ENCODE assay signal across 4 cellular contexts in the genomic region with DNA sequence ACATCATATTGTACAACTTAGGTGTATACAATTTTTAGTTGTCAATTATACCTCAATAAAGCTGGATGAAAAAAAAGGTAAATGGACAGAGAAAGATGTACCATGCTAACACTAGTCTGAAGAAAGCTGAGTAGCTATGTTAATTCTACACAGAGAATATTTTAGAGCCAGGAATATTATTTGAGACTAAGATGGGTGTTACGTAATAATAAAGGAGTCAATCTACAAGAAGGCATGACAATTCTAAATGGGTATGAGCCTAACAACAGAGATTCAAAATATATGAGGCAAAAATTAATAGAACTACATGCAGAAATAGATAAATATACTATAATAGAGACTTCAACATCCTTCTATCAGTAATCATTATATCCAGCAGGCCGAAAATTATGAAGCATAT.
TF ChIP-seq lines count a peak whose summit lies in the region.

No MANE protein-coding gene starts in this region.

TF ChIP-seq in HepG2, 621 proteins besides CTCF, POLR2A, EP300 and RAD21:
- TF ChIP-seq ZNF256 (CRISPR knock-in tag; conservative IDR thresholded peaks at IDR 0.05), result no peak
- TF ChIP-seq CCAR2 (optimal IDR thresholded peaks at IDR 0.05; ENCODE audit: low read depth, low read length), result no peak
- peak; percentile 65; the same call in 1 of the 2 replicates for TF ChIP-seq CEBPB (IDR thresholded peaks at IDR 0.05; ENCODE audit: borderline replicate concordance, low read depth, low read length)
TF ChIP-seq in HepG2: peak in this region for 1.

TF ChIP-seq in IMR-90, 13 proteins besides CTCF, POLR2A, EP300 and RAD21:
- TF ChIP-seq, protein P1, sequence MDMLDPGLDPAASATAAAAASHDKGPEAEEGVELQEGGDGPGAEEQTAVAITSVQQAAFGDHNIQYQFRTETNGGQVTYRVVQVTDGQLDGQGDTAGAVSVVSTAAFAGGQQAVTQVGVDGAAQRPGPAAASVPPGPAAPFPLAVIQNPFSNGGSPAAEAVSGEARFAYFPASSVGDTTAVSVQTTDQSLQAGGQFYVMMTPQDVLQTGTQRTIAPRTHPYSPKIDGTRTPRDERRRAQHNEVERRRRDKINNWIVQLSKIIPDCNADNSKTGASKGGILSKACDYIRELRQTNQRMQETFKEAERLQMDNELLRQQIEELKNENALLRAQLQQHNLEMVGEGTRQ (IDR thresholded peaks at IDR 0.05; ENCODE audit: low read depth, low read length), result no peak
- TF ChIP-seq NFE2L2 (IDR thresholded peaks at IDR 0.05; ENCODE audit: low read depth, low read length), result no peak
- peak; percentile 52; the same call in 1 of the 2 replicates for TF ChIP-seq CEBPB (IDR thresholded peaks at IDR 0.05; ENCODE audit: low read depth, low read length)
- no peak for TF ChIP-seq MXI1 (IDR thresholded peaks at IDR 0.05; ENCODE audit: borderline replicate concordance, low read depth, low read length)
- TF ChIP-seq SMC3 (IDR thresholded peaks at IDR 0.05; ENCODE audit: low read depth, low read length), result no peak
- TF ChIP-seq, protein P2, sequence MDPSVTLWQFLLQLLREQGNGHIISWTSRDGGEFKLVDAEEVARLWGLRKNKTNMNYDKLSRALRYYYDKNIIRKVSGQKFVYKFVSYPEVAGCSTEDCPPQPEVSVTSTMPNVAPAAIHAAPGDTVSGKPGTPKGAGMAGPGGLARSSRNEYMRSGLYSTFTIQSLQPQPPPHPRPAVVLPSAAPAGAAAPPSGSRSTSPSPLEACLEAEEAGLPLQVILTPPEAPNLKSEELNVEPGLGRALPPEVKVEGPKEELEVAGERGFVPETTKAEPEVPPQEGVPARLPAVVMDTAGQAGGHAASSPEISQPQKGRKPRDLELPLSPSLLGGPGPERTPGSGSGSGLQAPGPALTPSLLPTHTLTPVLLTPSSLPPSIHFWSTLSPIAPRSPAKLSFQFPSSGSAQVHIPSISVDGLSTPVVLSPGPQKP (IDR thresholded peaks at IDR 0.05; ENCODE audit: borderline replicate concordance, low read depth, low read length), result no peak
- no peak for TF ChIP-seq RCOR1 (IDR thresholded peaks at IDR 0.05; ENCODE audit: insufficient replicate concordance, low read length)
- no peak for TF ChIP-seq MAZ (IDR thresholded peaks at IDR 0.05; ENCODE audit: borderline replicate concordance, low read depth, low read length)
- TF ChIP-seq FOS (IDR thresholded peaks at IDR 0.05; ENCODE audit: low read depth, low read length), result no peak

TF ChIP-seq in K562, 482 proteins besides CTCF, POLR2A, EP300 and RAD21:
- TF ChIP-seq ATF1 (CRISPR knock-in tag; IDR thresholded peaks at IDR 0.05) (no peak), ATF1 (tag; IDR thresholded peaks at IDR 0.05) (no peak), CEBPG (CRISPR knock-in tag; IDR thresholded peaks at IDR 0.05) (no peak), CEBPG (tag; conservative IDR thresholded peaks at IDR 0.05 in 1 of 2, IDR thresholded peaks at IDR 0.05 in 1 of 2) (peak; percentile 28 to 77; a peak in 3 of 4 replicates), CEBPB (tag; IDR thresholded peaks at IDR 0.05) (peak; percentile 54)

TF ChIP-seq in H1, 55 proteins besides CTCF, POLR2A, EP300 and RAD21:
- TF ChIP-seq CEBPB (IDR thresholded peaks at IDR 0.05; ENCODE audit: low read depth, low read length) (peak; percentile 40; the same call in 1 of the 2 replicates), ZNF274 (IDR thresholded peaks at IDR 0.05; ENCODE audit: borderline replicate concordance, extremely low read depth, low read length) (no peak)
